ENCODE assay signal across 8 cellular contexts in genomic region chr13:99086149-99086868, GRCh38.
DNase-seq lines count a peak whose midpoint lies in the region; ATAC-seq lines count a peak whose summit lies in the region.

No MANE protein-coding gene starts in this region.

- DNase-seq in COLO668 (lab: John Stamatoyannopoulos, UW; ENCODE audit: unreplicated experiment) (peak; percentile 92), T follicular helper cell (ENCODE audit: low read depth) (peak; percentile 57), anterior cingulate cortex (lab: John Stamatoyannopoulos, UW) (peak in 30 of 58 donors; percentile 3 to 60 (median 36)), hypothalamus (lab: John Stamatoyannopoulos, UW) (peak in 28 of 51 donors; percentile 9 to 75 (median 40)), sciatic nerve (ENCODE audit: low spot score) (peak; percentile 67), GOT3 (lab: John Stamatoyannopoulos, UW) (no peak)

- intact Hi-C loops in sciatic nerve (cut with DNase I) = no loop called here

- peak; percentile 37 for ATAC-seq in GM19463 (IDR thresholded peaks at IDR 0.05; ENCODE audit: unreplicated experiment)
- peak; percentile 40 for ATAC-seq in HG03571 (IDR thresholded peaks at IDR 0.05; ENCODE audit: unreplicated experiment)
- peak; percentile 13 for ATAC-seq in sciatic nerve
